ENCODE assay signal across 1 cellular context in the genomic region with DNA sequence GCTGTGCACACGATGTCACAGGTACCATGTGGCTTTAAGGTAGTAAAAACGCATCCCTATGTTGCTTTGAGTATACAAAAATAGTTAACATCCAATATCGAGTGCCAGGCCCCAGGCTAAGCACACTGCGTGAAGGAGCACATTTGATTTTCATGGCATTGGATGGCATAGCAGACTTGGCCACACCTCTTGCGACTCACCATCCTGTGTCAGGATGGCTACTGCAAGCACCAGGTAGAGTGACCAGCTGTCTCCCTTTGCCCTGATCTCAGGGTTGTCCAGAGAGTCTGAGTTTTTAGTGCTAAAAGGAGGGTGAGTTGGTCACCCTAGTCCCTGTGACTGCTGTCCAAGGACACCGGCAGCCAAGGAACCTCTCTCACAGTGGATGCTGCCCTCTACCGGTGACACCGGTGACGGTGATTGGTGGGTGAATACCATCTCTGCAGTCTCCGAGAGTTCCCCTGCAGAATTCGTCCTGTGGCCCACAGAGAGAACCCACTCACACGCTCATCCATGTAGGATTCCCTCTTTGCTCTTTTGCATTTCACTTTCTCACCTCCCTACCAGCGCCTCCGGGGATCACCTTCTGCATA.
TF ChIP-seq lines count a peak whose summit lies in the region.

No MANE protein-coding gene starts in this region.

TF ChIP-seq in IMR-90, 13 proteins besides CTCF, POLR2A, EP300 and RAD21 (continued from another document):
- TF ChIP-seq, protein P1, sequence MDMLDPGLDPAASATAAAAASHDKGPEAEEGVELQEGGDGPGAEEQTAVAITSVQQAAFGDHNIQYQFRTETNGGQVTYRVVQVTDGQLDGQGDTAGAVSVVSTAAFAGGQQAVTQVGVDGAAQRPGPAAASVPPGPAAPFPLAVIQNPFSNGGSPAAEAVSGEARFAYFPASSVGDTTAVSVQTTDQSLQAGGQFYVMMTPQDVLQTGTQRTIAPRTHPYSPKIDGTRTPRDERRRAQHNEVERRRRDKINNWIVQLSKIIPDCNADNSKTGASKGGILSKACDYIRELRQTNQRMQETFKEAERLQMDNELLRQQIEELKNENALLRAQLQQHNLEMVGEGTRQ (IDR thresholded peaks at IDR 0.05; ENCODE audit: low read depth, low read length) = no peak
- TF ChIP-seq RFX5 (IDR thresholded peaks at IDR 0.05; ENCODE audit: low read depth, low read length) = no peak
- no peak for TF ChIP-seq FOS (IDR thresholded peaks at IDR 0.05; ENCODE audit: low read depth, low read length)
- TF ChIP-seq NFE2L2 (IDR thresholded peaks at IDR 0.05; ENCODE audit: low read depth, low read length) = no peak
- TF ChIP-seq MAZ (IDR thresholded peaks at IDR 0.05; ENCODE audit: borderline replicate concordance, low read depth, low read length) = no peak
- TF ChIP-seq, protein P2, sequence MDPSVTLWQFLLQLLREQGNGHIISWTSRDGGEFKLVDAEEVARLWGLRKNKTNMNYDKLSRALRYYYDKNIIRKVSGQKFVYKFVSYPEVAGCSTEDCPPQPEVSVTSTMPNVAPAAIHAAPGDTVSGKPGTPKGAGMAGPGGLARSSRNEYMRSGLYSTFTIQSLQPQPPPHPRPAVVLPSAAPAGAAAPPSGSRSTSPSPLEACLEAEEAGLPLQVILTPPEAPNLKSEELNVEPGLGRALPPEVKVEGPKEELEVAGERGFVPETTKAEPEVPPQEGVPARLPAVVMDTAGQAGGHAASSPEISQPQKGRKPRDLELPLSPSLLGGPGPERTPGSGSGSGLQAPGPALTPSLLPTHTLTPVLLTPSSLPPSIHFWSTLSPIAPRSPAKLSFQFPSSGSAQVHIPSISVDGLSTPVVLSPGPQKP (IDR thresholded peaks at IDR 0.05; ENCODE audit: borderline replicate concordance, low read depth, low read length) = no peak
